Comparison of ENCODE assay signal across 31 cellular contexts in genomic region chr9:125797857-125798399, GRCh38. TPM values are rescaled to one million over a fixed set of nuclear protein-coding genes. Genes with fewer than 3 reads are reported as not detected.
DNase-seq lines count a peak whose midpoint lies in the region; ATAC-seq and TF ChIP-seq lines count a peak whose summit lies in the region.
"Had no signal": no experiment of that assay in that cellular context is flagged by ENCODE, and none has a peak within 500 bp of the region (broad histone marks: within the 10 kb centered on the region; RNA-seq: fewer than 3 reads in every experiment).

No MANE protein-coding gene starts in this region.

- no peak for ATAC-seq in effector memory CD8-positive, alpha-beta T cell (replicated peaks)
- ATAC-seq: activated CD8-positive, alpha-beta memory T cell treated with anti-CD3 and anti-CD28 coated beads, Interleukin-2, amount 10 ng/mL, durations not matched to agents 7 days and 5 days; activated naive CD8-positive, alpha-beta T cell treated with anti-CD3 and anti-CD28 coated beads, Interleukin-2, amount 50 U/mL, for 24 hours; HCT116; K562; Panc1; stimulated activated memory B cell treated with anti-CD40 and anti-IgM and Interleukin-4, amounts not matched to agents 10 μg/mL and 1 μg/mL and 100 μg/mL, for 72 hours had no signal

- H3K27ac Mint-ChIP-seq in HFFc6, result peak overlapping the region; percentile 58
- H3K27ac Mint-ChIP-seq in effector memory CD8-positive, alpha-beta T cell, result peak overlapping the region in 1 of 2 donors; percentile 26
- H3K27ac Mint-ChIP-seq: activated CD4-positive, alpha-beta T cell treated with anti-CD3 and anti-CD28 coated beads, Interleukin-2, amount 10 ng/mL, durations not matched to agents 24 days and 14 days; activated CD8-positive, alpha-beta memory T cell treated with anti-CD3 and anti-CD28 coated beads, Interleukin-2, amount 10 ng/mL, durations not matched to agents 7 days and 5 days; activated naive CD8-positive, alpha-beta T cell treated with anti-CD3 and anti-CD28 coated beads, Interleukin-2, amount 50 U/mL, for 24 hours; stimulated activated memory B cell treated with anti-CD40 and anti-IgM and Interleukin-4, amounts not matched to agents 10 μg/mL and 1 μg/mL and 100 μg/mL, for 72 hours had no signal

- H3K36me3 Mint-ChIP-seq in HFFc6 (ENCODE audit: low read depth), result 0 out of 2 replicates have a peak, but pooled peaks cover 4% of the 10 kb centered on the region
- H3K36me3 Mint-ChIP-seq in effector memory CD8-positive, alpha-beta T cell (ENCODE audit: insufficient read depth), result no peaks in the 10 kb centered on the region
- H3K36me3 Mint-ChIP-seq: activated CD8-positive, alpha-beta memory T cell treated with anti-CD3 and anti-CD28 coated beads, Interleukin-2, amount 10 ng/mL, durations not matched to agents 7 days and 5 days had no signal

- DNase-seq in HFFc6 (no peak), choroid plexus epithelial cell (ENCODE audit: low read depth) (peak; percentile 21), T-helper 2 cell (no peak), NCI-H226 (no peak), NCI-H2029 treated with DMSO at 0.1 percent for 48 hours (lab: John Stamatoyannopoulos, UW) (no peak)
- DNase-seq in effector memory CD8-positive, alpha-beta T cell, result no peak
- DNase-seq: activated CD4-positive, alpha-beta T cell treated with anti-CD3 and anti-CD28 coated beads, Interleukin-2, amount 10 ng/mL, durations not matched to agents 24 days and 14 days; activated CD8-positive, alpha-beta memory T cell treated with anti-CD3 and anti-CD28 coated beads, Interleukin-2, amount 10 ng/mL, durations not matched to agents 7 days and 5 days; activated naive CD8-positive, alpha-beta T cell treated with anti-CD3 and anti-CD28 coated beads, Interleukin-2, amount 50 U/mL, for 24 hours; activated T-cell treated with anti-CD3 and anti-CD28 coated beads, Interleukin-2, amount 50 U/mL, for 48 hours; DMS79; GF-D8; kidney glomerular epithelial cell; MV-4-11; NCI-H146; NCI-H2171; NCI-H524 treated with DMSO at 0.1 percent for 48 hours; SHP77; stimulated activated CD4-positive, alpha-beta T cell treated with anti-CD3 and anti-CD28 coated beads, Interleukin-12 subunit alpha, Interleukin-12 subunit beta, amount 100 ng/mL, for 4 hours; stimulated activated CD4-positive, alpha-beta T cell treated with anti-CD3 and anti-CD28 coated beads, Interleukin-4, amount 100 ng/mL, for 24 hours; SW 1271; T1000 had no signal

- no peaks in the 10 kb centered on the region for H3K36me3 ChIP-seq in liver (ENCODE audit: control insufficient read depth in 4 of 4, insufficient read depth in 3 of 4, low read depth in 1 of 4, low read length in 3 of 4)
- H3K36me3 ChIP-seq: suprapubic skin had no signal

- H3K27me3 Mint-ChIP-seq in HFFc6 (ENCODE audit: insufficient read depth), result no peaks in the 10 kb centered on the region
- H3K27me3 Mint-ChIP-seq in effector memory CD8-positive, alpha-beta T cell, result no peaks in the 10 kb centered on the region
- H3K27me3 Mint-ChIP-seq: activated CD4-positive, alpha-beta T cell treated with anti-CD3 and anti-CD28 coated beads, Interleukin-2, amount 10 ng/mL, durations not matched to agents 24 days and 14 days; activated CD8-positive, alpha-beta memory T cell treated with anti-CD3 and anti-CD28 coated beads, Interleukin-2, amount 10 ng/mL, durations not matched to agents 7 days and 5 days; activated naive CD8-positive, alpha-beta T cell treated with anti-CD3 and anti-CD28 coated beads, Interleukin-2, amount 50 U/mL, for 24 hours; stimulated activated memory B cell treated with anti-CD40 and anti-IgM and Interleukin-4, amounts not matched to agents 10 μg/mL and 1 μg/mL and 100 μg/mL, for 72 hours had no signal

- H3K9me3 Mint-ChIP-seq in HFFc6, result no peaks in the 10 kb centered on the region
- H3K9me3 Mint-ChIP-seq in effector memory CD8-positive, alpha-beta T cell, result no peaks in the 10 kb centered on the region
- H3K9me3 Mint-ChIP-seq: activated CD4-positive, alpha-beta T cell treated with anti-CD3 and anti-CD28 coated beads, Interleukin-2, amount 10 ng/mL, durations not matched to agents 24 days and 14 days; activated naive CD8-positive, alpha-beta T cell treated with anti-CD3 and anti-CD28 coated beads, Interleukin-2, amount 50 U/mL, for 24 hours; neural crest cell; stimulated activated memory B cell treated with anti-CD40 and anti-IgM and Interleukin-4, amounts not matched to agents 10 μg/mL and 1 μg/mL and 100 μg/mL, for 72 hours had no signal

- no peak for TF ChIP-seq CTCF in 22Rv1 (IDR thresholded peaks at IDR 0.05)
- no peak for TF ChIP-seq CTCF in HFFc6 (IDR thresholded peaks at IDR 0.05)
- TF ChIP-seq CTCF in choroid plexus epithelial cell (conservative IDR thresholded peaks at IDR 0.05; ENCODE audit: low read depth, low read length), result no peak
- no peak for TF ChIP-seq CTCF in liver (IDR thresholded peaks at IDR 0.05; ENCODE audit: low read depth, low read length, missing input control)

- peak overlapping the region; percentile 66 for H3K4me3 Mint-ChIP-seq in HFFc6
- no peak overlapping the region for H3K4me3 Mint-ChIP-seq in effector memory CD8-positive, alpha-beta T cell
- H3K4me3 Mint-ChIP-seq: activated CD4-positive, alpha-beta T cell treated with anti-CD3 and anti-CD28 coated beads, Interleukin-2, amount 10 ng/mL, durations not matched to agents 24 days and 14 days; activated CD8-positive, alpha-beta memory T cell treated with anti-CD3 and anti-CD28 coated beads, Interleukin-2, amount 10 ng/mL, durations not matched to agents 7 days and 5 days; activated naive CD8-positive, alpha-beta T cell treated with anti-CD3 and anti-CD28 coated beads, Interleukin-2, amount 50 U/mL, for 24 hours; neural crest cell; stimulated activated memory B cell treated with anti-CD40 and anti-IgM and Interleukin-4, amounts not matched to agents 10 μg/mL and 1 μg/mL and 100 μg/mL, for 72 hours had no signal

- H3K9me3 ChIP-seq in liver (ENCODE audit: control insufficient read depth in 4 of 4, low read length in 3 of 4), result no peaks in the 10 kb centered on the region
- H3K9me3 ChIP-seq: suprapubic skin had no signal

- H3K27me3 ChIP-seq in liver (ENCODE audit: control insufficient read depth in 4 of 4, insufficient read depth in 4 of 4, low read length in 3 of 4), result no peaks in the 10 kb centered on the region
- H3K27me3 ChIP-seq: suprapubic skin had no signal

- H3K9ac ChIP-seq in liver (ENCODE audit: low read depth in 1 of 2, low read length in 2 of 2), result peak overlapping the region in 1 of 2 donors; percentile 32
- H3K9ac ChIP-seq: parathyroid adenoma had no signal

- H3K4me1 Mint-ChIP-seq in HFFc6 (ENCODE audit: low read depth), result peaks cover 15% of the 10 kb centered on the region
- no peaks in the 10 kb centered on the region for H3K4me1 Mint-ChIP-seq in effector memory CD8-positive, alpha-beta T cell (ENCODE audit: low read depth in 2 of 2)
- H3K4me1 Mint-ChIP-seq: activated CD4-positive, alpha-beta T cell treated with anti-CD3 and anti-CD28 coated beads, Interleukin-2, amount 10 ng/mL, durations not matched to agents 24 days and 14 days; activated CD8-positive, alpha-beta memory T cell treated with anti-CD3 and anti-CD28 coated beads, Interleukin-2, amount 10 ng/mL, durations not matched to agents 7 days and 5 days; activated naive CD8-positive, alpha-beta T cell treated with anti-CD3 and anti-CD28 coated beads, Interleukin-2, amount 50 U/mL, for 24 hours; stimulated activated memory B cell treated with anti-CD40 and anti-IgM and Interleukin-4, amounts not matched to agents 10 μg/mL and 1 μg/mL and 100 μg/mL, for 72 hours had no signal

- peaks cover 6 to 33% (median 26%) of the 10 kb centered on the region in 4 donors for H3K4me1 ChIP-seq in liver (ENCODE audit: control insufficient read depth in 4 of 4, insufficient read depth in 4 of 4, low read length in 3 of 4)
- H3K4me1 ChIP-seq: suprapubic skin had no signal

- 20% methylated on average over 2 of the region's 2 CpGs for WGBS in liver

- H3K27ac ChIP-seq in 22Rv1 (peak overlapping the region; percentile 12; the same call in 1 of the 2 replicates), liver (ENCODE audit: low read depth in 1 of 2, low read length in 2 of 2) (no peak overlapping the region)
- H3K27ac ChIP-seq: parathyroid adenoma, suprapubic skin had no signal

- H3K4me3 ChIP-seq in choroid plexus epithelial cell (ENCODE audit: low read depth, low read length) (no peak overlapping the region), liver (ENCODE audit: low read depth in 1 of 3, low read length in 3 of 3) (no peak overlapping the region)
- H3K4me3 ChIP-seq: K562, suprapubic skin had no signal

- peak; percentile 4 to 6 for TF ChIP-seq RAD21 in liver (IDR thresholded peaks at IDR 0.05)

TF ChIP-seq in liver, 16 proteins besides CTCF, POLR2A, EP300 and RAD21:
- TF ChIP-seq YY1 (IDR thresholded peaks at IDR 0.05) (peak; percentile 53), ATF3 (IDR thresholded peaks at IDR 0.05) (no peak), HNF4A (conservative IDR thresholded peaks at IDR 0.05) (peak; percentile 55 to 73), HNF4G (IDR thresholded peaks at IDR 0.05) (peak; percentile 17), NR2F2 (IDR thresholded peaks at IDR 0.05) (no peak), MAX (IDR thresholded peaks at IDR 0.05) (no peak), SP1 (IDR thresholded peaks at IDR 0.05) (peak; percentile 42), EGR1 (IDR thresholded peaks at IDR 0.05; ENCODE audit: low read depth in 2 of 2) (no peak)

RNA-seq across cellular contexts. Expression of gene PBX3, which starts 50.8 kb away (rescaled TPM):
- 10 to 100 TPM; 32.2 to 44.3 (median 40.3) TPM for total RNA-seq in HFFc6 (2021; fragmentation: NEBNext Ultra II Directional; extraction: Animal tissue kit (Norgen Biotek cat#: 25700))
- 10 to 100 TPM; 11.4 to 18.9 TPM for total RNA-seq in liver
- polyA plus RNA-seq in liver, result 10 to 100 TPM in 1 of 2 donors, 1 to 10 TPM in 1; 7.3 to 10.8 TPM
